In genomic region chr1:23810818-23811420, GRCh38 we compare ENCODE assay signal across 8 cellular contexts. TPM values are rescaled to one million over a fixed set of nuclear protein-coding genes. Genes with fewer than 3 reads are reported as not detected.
DNase-seq lines count a peak whose midpoint lies in the region; ATAC-seq and TF ChIP-seq lines count a peak whose summit lies in the region.

No MANE protein-coding gene starts in this region.

- intact Hi-C loops in posterior vena cava (cut with DNase I), result no loop called here

- ATAC-seq in HG02981 (IDR thresholded peaks at IDR 0.05; ENCODE audit: unreplicated experiment), result no peak
- ATAC-seq in GM19467 (IDR thresholded peaks at IDR 0.05; ENCODE audit: unreplicated experiment), result no peak

- TF ChIP-seq CTCF in AG10803 (conservative IDR thresholded peaks at IDR 0.05; ENCODE audit: low read length) (peak; percentile 61), foreskin fibroblast (IDR thresholded peaks at IDR 0.05; ENCODE audit: low read depth, low read length) (peak; percentile 59)

- H3K4me3 ChIP-seq in AG10803 (ENCODE audit: low read length), result no peak overlapping the region
- H3K4me3 ChIP-seq in foreskin fibroblast (ENCODE audit: low read depth in 1 of 2, low read length in 2 of 2), result no peak overlapping the region

- DNase-seq in AG10803 (ENCODE audit: low read depth) (no peak), GM19238 (ENCODE audit: insufficient read length, low spot score) (peak; percentile 58), NCI-H146 treated with DMSO at 0.1 percent for 48 hours (lab: John Stamatoyannopoulos, UW; ENCODE audit: unreplicated experiment) (peak; percentile 16), activated T-cell treated with anti-CD3 and anti-CD28 coated beads for 48 hours (ENCODE audit: low read depth) (peak; percentile 46), foreskin fibroblast (peak in 1 of 2 donors; percentile 60), posterior vena cava (ENCODE audit: low spot score) (peak; percentile 80)

RNA-seq across cellular contexts. Expression of gene GALE, which starts 10.4 kb away (rescaled TPM):
- total RNA-seq in posterior vena cava, result 10 to 100 TPM; 15.2 to 18.4 TPM

RNA-seq across cellular contexts. Expression of gene HMGCL, which starts 14.3 kb away (rescaled TPM):
- 10 to 100 TPM; 23.1 to 27.4 TPM for total RNA-seq in posterior vena cava

RNA-seq across cellular contexts. Expression of gene LYPLA2, which starts 20.0 kb away (rescaled TPM):
- total RNA-seq in posterior vena cava, result 10 to 100 TPM; 21.1 to 21.8 TPM

RNA-seq across cellular contexts. Expression of gene PITHD1, which starts 32.7 kb away (rescaled TPM):
- total RNA-seq in posterior vena cava, result 10 to 100 TPM; 35.6 to 40.4 TPM

RNA-seq across cellular contexts. Expression of gene FUCA1, which starts 57.2 kb away (rescaled TPM):
- total RNA-seq in posterior vena cava, result 10 to 100 TPM; 13.8 to 27.9 TPM
